ENCODE assay signal across 19 cellular contexts in the genomic region with DNA sequence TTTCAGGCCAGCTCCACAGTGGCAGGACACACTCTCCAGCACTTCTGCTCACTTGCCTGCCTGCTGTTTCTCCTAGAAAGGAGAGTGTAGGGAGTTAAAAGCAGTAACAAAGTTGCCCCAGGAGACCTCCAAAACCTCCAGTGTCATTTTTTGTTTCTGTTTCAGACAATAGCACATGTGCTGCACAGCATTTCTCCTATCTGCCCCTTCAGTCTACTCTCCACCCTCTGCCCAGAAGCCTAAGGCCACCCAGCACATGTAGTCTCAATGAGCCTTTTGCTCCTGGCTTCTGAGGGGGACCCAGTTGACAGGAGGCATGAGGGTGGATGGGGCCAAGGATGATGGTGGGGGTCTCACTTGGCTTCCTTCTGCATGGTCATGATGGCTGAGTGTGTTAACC.
DNase-seq lines count a peak whose midpoint lies in the region; ATAC-seq and TF ChIP-seq lines count a peak whose summit lies in the region.
"Had no signal": no experiment of that assay in that cellular context is flagged by ENCODE, and none has a peak within 500 bp of the region (broad histone marks: within the 10 kb centered on the region; RNA-seq: fewer than 3 reads in every experiment).

No MANE protein-coding gene starts in this region.

- H3K27me3 Mint-ChIP-seq in nephron progenitor cell (ENCODE audit: low read depth, poor library complexity) = peaks cover 6% of the 10 kb centered on the region

- no peaks in the 10 kb centered on the region for H3K27me3 ChIP-seq in BLaER1 treated with 17β-estradiol and CSF1 and Interleukin-3, amounts not matched to agents 10 nM and 100 nM
- H3K27me3 ChIP-seq in MM.1S (replicated peaks; ENCODE audit: insufficient read depth, low read length) (no peaks in the 10 kb centered on the region), neuronal stem cell (ENCODE audit: control insufficient read depth in 3 of 3, insufficient read depth in 3 of 3, low read depth in 1 of 3, low read length in 3 of 3) (no peaks in the 10 kb centered on the region)
- H3K27me3 ChIP-seq: BE2C had no signal

- H2BK15ac ChIP-seq in neuronal stem cell (ENCODE audit: low read length) = no peak overlapping the region

- H3F3A ChIP-seq in MM.1S (ENCODE audit: insufficient read depth, low read length) = no peaks in the 10 kb centered on the region

- H3K4me3 ChIP-seq in BLaER1 treated with 17β-estradiol and CSF1 and Interleukin-3, amounts not matched to agents 10 nM and 100 nM = no peak overlapping the region
- H3K4me3 ChIP-seq in MM.1S (ENCODE audit: low read length) (no peak overlapping the region), neuronal stem cell (ENCODE audit: low read length in 2 of 2) (no peak overlapping the region)
- H3K4me3 ChIP-seq: GM23338, K562 had no signal

- no peak overlapping the region for H2BK5ac ChIP-seq in neuronal stem cell (ENCODE audit: low read length)

- H2BK120ac ChIP-seq in neuronal stem cell (ENCODE audit: low read depth, low read length) = no peak overlapping the region

- H2AFZ ChIP-seq in MM.1S (ENCODE audit: low read length) = peak overlapping the region; percentile 27
- no peak overlapping the region for H2AFZ ChIP-seq in neuronal stem cell (ENCODE audit: low read length)
- H2AFZ ChIP-seq: GM23338 had no signal

- ATAC-seq in GM21390 (IDR thresholded peaks at IDR 0.05; ENCODE audit: unreplicated experiment) = peak; percentile 48
- ATAC-seq: CD8-positive, alpha-beta T cell; GM23338; HCT116; K562 had no signal

- H4K8ac ChIP-seq in neuronal stem cell (ENCODE audit: low read depth, low read length) = no peak overlapping the region

- H2BK12ac ChIP-seq in neuronal stem cell (ENCODE audit: low read length) = peak overlapping the region; percentile 14

- H3K14ac ChIP-seq in neuronal stem cell (ENCODE audit: low read length) = no peak overlapping the region

- H3K4me1 Mint-ChIP-seq in nephron progenitor cell = peaks cover 9% of the 10 kb centered on the region
- H3K4me1 Mint-ChIP-seq: CD14-positive monocyte, GM23338 had no signal

- no peak overlapping the region for H3K27ac Mint-ChIP-seq in nephron progenitor cell
- H3K27ac Mint-ChIP-seq: CD8-positive, alpha-beta T cell; GM23338; HFFc6 had no signal

- peak overlapping the region; percentile 63 for H3K18ac ChIP-seq in neuronal stem cell (ENCODE audit: low read length)

- peaks cover 0 to 4% (median 0%) of the 10 kb centered on the region in 11 experiments; a peak in 2 of 22 replicates for H3K9me3 ChIP-seq in BLaER1 treated with 17β-estradiol and CSF1 and Interleukin-3, amounts not matched to agents 10 nM and 100 nM (replicated peaks in 1 of 11)
- H3K9me3 ChIP-seq in MM.1S (replicated peaks; ENCODE audit: insufficient read depth, low read length) (no peaks in the 10 kb centered on the region), neuronal stem cell (replicated peaks in 1 of 2; ENCODE audit: control insufficient read depth in 2 of 2, insufficient read depth in 1 of 2, low read depth in 1 of 2, low read length in 2 of 2) (peaks cover 0 to 4% of the 10 kb centered on the region in 2 donors)
- H3K9me3 ChIP-seq: BE2C had no signal

- peaks cover 0 to 20% (median 17%) of the 10 kb centered on the region in 10 experiments; a peak in 15 of 20 replicates for H3K4me1 ChIP-seq in BLaER1 treated with 17β-estradiol and CSF1 and Interleukin-3, amounts not matched to agents 10 nM and 100 nM
- H3K4me1 ChIP-seq in MM.1S (ENCODE audit: low read length) (peaks cover 5% of the 10 kb centered on the region; the same call in 1 of the 2 replicates), neuronal stem cell (ENCODE audit: control insufficient read depth in 2 of 2, insufficient read depth in 1 of 2, low read depth in 1 of 2, low read length in 2 of 2) (peaks cover 0 to 11% of the 10 kb centered on the region in 2 donors)
- H3K4me1 ChIP-seq: BE2C had no signal

- H3K9me3 Mint-ChIP-seq in nephron progenitor cell = no peaks in the 10 kb centered on the region
- H3K9me3 Mint-ChIP-seq: CD8-positive, alpha-beta T cell had no signal

- no peak overlapping the region for H3K4ac ChIP-seq in neuronal stem cell (ENCODE audit: low read length)

- H4K20me1 ChIP-seq in BLaER1 treated with 17β-estradiol and CSF1 and Interleukin-3, amounts not matched to agents 10 nM and 100 nM = no peaks in the 10 kb centered on the region
- H4K20me1 ChIP-seq in MM.1S (ENCODE audit: insufficient read depth, low read length) = no peaks in the 10 kb centered on the region

- H3K4me3 Mint-ChIP-seq in nephron progenitor cell = no peak overlapping the region
- H3K4me3 Mint-ChIP-seq: CD14-positive monocyte; CD8-positive, alpha-beta T cell; GM23338; HFFc6 had no signal

- DNase-seq in MM.1S (no peak), neuronal stem cell (ENCODE audit: low spot score) (no peak), GM03348 (ENCODE audit: low spot score) (no peak), HK-2 (ENCODE audit: unreplicated experiment) (no peak), nephron progenitor cell (no peak)
- DNase-seq: BE2C; Calu3; CD8-positive, alpha-beta T cell; DND-41; EL; H7; HFFc6 had no signal

- no peaks in the 10 kb centered on the region for H3K79me2 ChIP-seq in MM.1S (ENCODE audit: low read length)

- H3K36me3 ChIP-seq in BLaER1 treated with 17β-estradiol and CSF1 and Interleukin-3, amounts not matched to agents 10 nM and 100 nM = no peaks in the 10 kb centered on the region
- H3K36me3 ChIP-seq in MM.1S (replicated peaks; ENCODE audit: insufficient read depth, low read length) = no peaks in the 10 kb centered on the region
- H3K36me3 ChIP-seq in neuronal stem cell (replicated peaks in 1 of 2; ENCODE audit: control insufficient read depth in 2 of 2, insufficient read depth in 2 of 2, low read length in 2 of 2) = no peaks in the 10 kb centered on the region
- H3K36me3 ChIP-seq: BE2C had no signal

- no peaks in the 10 kb centered on the region for H3K79me1 ChIP-seq in neuronal stem cell (ENCODE audit: low read depth, low read length)

- H3K36me3 Mint-ChIP-seq in nephron progenitor cell (ENCODE audit: low read depth) = no peaks in the 10 kb centered on the region
- H3K36me3 Mint-ChIP-seq: CD14-positive monocyte; CD8-positive, alpha-beta T cell had no signal

- peak overlapping the region in 3 of 11 experiments; percentile 17 to 43 (median 25); a peak in 3 of 22 replicates for H3K9ac ChIP-seq in BLaER1 treated with 17β-estradiol and CSF1 and Interleukin-3, amounts not matched to agents 10 nM and 100 nM
- H3K9ac ChIP-seq in MM.1S (ENCODE audit: low read length) (no peak overlapping the region), neuronal stem cell (ENCODE audit: low read depth, low read length, poor library complexity) (no peak overlapping the region)

- TF ChIP-seq CTCF in MM.1S (IDR thresholded peaks at IDR 0.05; ENCODE audit: low read length) = no peak
- TF ChIP-seq CTCF in nephron progenitor cell (IDR thresholded peaks at IDR 0.05) = no peak

- peak overlapping the region in 6 of 11 experiments; percentile 9 to 45 (median 26); a peak in 4 of 22 replicates for H3K27ac ChIP-seq in BLaER1 treated with 17β-estradiol and CSF1 and Interleukin-3, amounts not matched to agents 10 nM and 100 nM
- H3K27ac ChIP-seq in MM.1S (ENCODE audit: low read length) (no peak overlapping the region), neuronal stem cell (replicated peaks; ENCODE audit: low read length) (no peak overlapping the region)
- H3K27ac ChIP-seq: HL-60 had no signal

- H3K9me2 ChIP-seq in MM.1S (replicated peaks; ENCODE audit: insufficient read depth, low read length) = no peaks in the 10 kb centered on the region

- no peak overlapping the region for H3K23ac ChIP-seq in neuronal stem cell (ENCODE audit: low read depth, low read length, poor library complexity)

- H4K91ac ChIP-seq in neuronal stem cell (ENCODE audit: low read depth, low read length, poor library complexity) = no peak overlapping the region

- H3K4me2 ChIP-seq in BLaER1 treated with 17β-estradiol and CSF1 and Interleukin-3, amounts not matched to agents 10 nM and 100 nM = peak overlapping the region in 9 of 11 experiments; percentile 24 to 69 (median 55); a peak in 16 of 22 replicates
- H3K4me2 ChIP-seq in MM.1S (ENCODE audit: low read depth, low read length) = no peak overlapping the region
- H3K4me2 ChIP-seq in neuronal stem cell (ENCODE audit: insufficient read depth, low read length, poor library complexity, severe bottlenecking) = no peak overlapping the region
- H3K4me2 ChIP-seq: GM23338 had no signal

- no peak overlapping the region for H2AK5ac ChIP-seq in neuronal stem cell (ENCODE audit: low read depth, low read length)

Comparison
In these comparisons a context has a peak if more than half of its experiments do, and no peak if none do; other contexts are left out.
1. H3K27ac ChIP-seq: peak in BLaER1 treated with 17β-estradiol and CSF1 and Interleukin-3, amounts not matched to agents 10 nM and 100 nM (6 of 11); none in MM.1S (single experiment) and neuronal stem cell (single experiment).
2. H3K4me2 ChIP-seq: peak in BLaER1 treated with 17β-estradiol and CSF1 and Interleukin-3, amounts not matched to agents 10 nM and 100 nM (9 of 11); none in MM.1S (single experiment) and neuronal stem cell (single experiment).